Comparison of ENCODE assay signal across 17 cellular contexts in the genomic region with DNA sequence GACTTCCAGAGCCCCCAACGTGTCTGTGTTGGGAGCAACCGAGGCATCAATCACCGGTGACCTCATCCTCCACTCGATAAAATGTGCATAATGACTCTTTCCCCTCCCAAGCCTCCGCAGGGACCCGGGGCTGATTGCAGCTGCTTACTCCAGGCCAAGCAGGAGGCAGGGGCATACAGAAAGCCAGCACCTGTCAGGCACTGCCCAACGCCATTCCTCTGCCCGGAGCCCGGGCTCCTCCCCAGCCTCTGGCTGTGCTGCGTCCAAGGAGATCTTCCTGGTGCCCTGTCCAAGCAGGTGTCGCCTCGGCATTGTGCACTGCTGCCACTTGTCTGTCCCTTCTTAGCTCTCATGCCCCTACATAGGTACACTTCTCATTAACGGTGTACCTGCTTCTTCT.
"Had no signal": no experiment of that assay in that cellular context is flagged by ENCODE, and none has a peak within 500 bp of the region (broad histone marks: within the 10 kb centered on the region; RNA-seq: fewer than 3 reads in every experiment).

No MANE protein-coding gene starts in this region.

- H3K36me3 ChIP-seq: adrenal gland, gastrocnemius medialis, heart left ventricle had no signal

- DNase-seq: activated CD4-positive, alpha-beta T cell treated with anti-CD3 and anti-CD28 coated beads for 1 hour; activated gamma-delta T cell treated with Interleukin-2 at 50 U/mL for 16 hours; adrenal gland; effector CD4-positive, alpha-beta T cell; gastrocnemius medialis; mesenchymal stem cell; mucosa of descending colon; naive B cell; stimulated activated CD4-positive, alpha-beta T cell treated with anti-CD3 and anti-CD28 coated beads, Interleukin-4, amount 100 ng/mL, for 24 hours; T-helper 2 cell had no signal

- H3K4me3 ChIP-seq: adrenal gland, gastrocnemius medialis, heart left ventricle, mucosa of descending colon had no signal

- ATAC-seq: activated naive CD4-positive, alpha-beta T cell treated with anti-CD3 and anti-CD28 coated beads, Interleukin-2, amount 50 U/mL, for 72 hours; esophagus mucosa; gastrocnemius medialis; heart left ventricle; mucosa of descending colon; sciatic nerve; stimulated activated memory B cell treated with anti-CD40 and anti-IgM and Interleukin-4, amounts not matched to agents 10 μg/mL and 1 μg/mL and 100 μg/mL, for 72 hours had no signal

- H3K4me1 ChIP-seq: gastrocnemius medialis, parathyroid adenoma had no signal

- H3K9me3 ChIP-seq: adrenal gland, gastrocnemius medialis, heart left ventricle, mucosa of descending colon had no signal

- H3K27me3 ChIP-seq: adrenal gland had no signal

- H3K9ac ChIP-seq: parathyroid adenoma had no signal

- H3K27ac ChIP-seq: adrenal gland, gastrocnemius medialis, heart left ventricle, parathyroid adenoma, VCaP had no signal
